ENCODE assay signal across 28 cellular contexts in the genomic region with DNA sequence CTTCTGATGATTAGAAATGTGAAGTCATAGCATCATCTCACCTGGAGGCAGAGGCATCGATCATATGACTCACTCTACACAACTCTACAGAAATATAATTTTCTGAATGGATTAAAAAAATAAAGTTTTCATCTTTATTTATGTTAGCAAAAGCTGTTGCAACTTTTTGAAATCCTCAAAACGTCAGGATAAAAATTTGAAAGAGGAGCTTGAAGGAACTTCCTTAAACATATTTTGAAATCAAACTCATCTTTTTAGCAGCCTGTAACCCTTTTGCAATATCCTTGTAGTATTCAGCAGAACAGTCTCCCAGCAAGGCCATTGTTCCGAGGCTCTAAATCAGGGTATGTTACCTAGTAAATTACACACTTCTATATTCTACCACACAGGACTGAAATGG.
"Had no signal": no experiment of that assay in that cellular context is flagged by ENCODE, and none has a peak within 500 bp of the region (broad histone marks: within the 10 kb centered on the region; RNA-seq: fewer than 3 reads in every experiment).

No MANE protein-coding gene starts in this region.

- H3K4me3 ChIP-seq: adrenal gland, body of pancreas, cardiac muscle cell, coronary artery, esophagus muscularis mucosa, gastrocnemius medialis, left lung, lower lobe of right lung, suprapubic skin, tibial artery, upper lobe of right lung had no signal

- H3K27me3 ChIP-seq: adrenal gland, body of pancreas, cardiac muscle cell, esophagus muscularis mucosa, gastrocnemius medialis, left lung, suprapubic skin, tibial artery, upper lobe of right lung had no signal

- H3K27ac ChIP-seq: adrenal gland, body of pancreas, cardiac muscle cell, coronary artery, esophagus muscularis mucosa, gastrocnemius medialis, left lung, lower lobe of right lung, suprapubic skin, tibial artery, upper lobe of right lung had no signal

- H3K36me3 Mint-ChIP-seq: activated naive CD8-positive, alpha-beta T cell; natural killer cell treated with Interleukin-12 subunit alpha and Interleukin-12 subunit beta and Interleukin-15 and Interleukin-18, amount 100 ng/mL, for 72 hours; stimulated activated naive B cell treated with anti-CD40 and anti-IgM and Interleukin-4, amounts not matched to agents 10 μg/mL and 1 μg/mL and 100 μg/mL, for 72 hours had no signal

- H3K9me3 ChIP-seq: adrenal gland, body of pancreas, esophagus muscularis mucosa, gastrocnemius medialis, left lung, lower lobe of right lung, suprapubic skin, tibial artery, upper lobe of right lung had no signal

- H3K27ac Mint-ChIP-seq: activated CD4-positive, alpha-beta memory T cell treated with anti-CD3 and anti-CD28 coated beads, Interleukin-2, amount 10 ng/mL, durations not matched to agents 7 days and 5 days; activated CD4-positive, alpha-beta T cell treated with anti-CD3 and anti-CD28 coated beads, Interleukin-2, amount 10 ng/mL, durations not matched to agents 7 days and 5 days; activated naive CD8-positive, alpha-beta T cell; activated T-helper 2 cell treated with anti-CD3 and anti-CD28 coated beads, Interferon-gamma antibody, Interleukin-2, Interleukin-4, amounts not matched to agents 10 μg/mL and 5 μg/mL and 100 μg/mL, durations not matched to agents 14 hours and 24 hours and 36 hours; natural killer cell treated with Interleukin-12 subunit alpha and Interleukin-12 subunit beta and Interleukin-15 and Interleukin-18, amount 100 ng/mL, for 72 hours; stimulated activated naive B cell treated with anti-CD40 and anti-IgM and Interleukin-4, amounts not matched to agents 10 μg/mL and 1 μg/mL and 100 μg/mL, for 72 hours; T-helper 17 cell had no signal

- H3K27me3 Mint-ChIP-seq: activated CD4-positive, alpha-beta memory T cell treated with anti-CD3 and anti-CD28 coated beads, Interleukin-2, amount 10 ng/mL, durations not matched to agents 7 days and 5 days; activated CD4-positive, alpha-beta T cell treated with anti-CD3 and anti-CD28 coated beads, Interleukin-2, amount 10 ng/mL, durations not matched to agents 7 days and 5 days; activated naive CD8-positive, alpha-beta T cell; natural killer cell treated with Interleukin-12 subunit alpha and Interleukin-12 subunit beta and Interleukin-15 and Interleukin-18, amount 100 ng/mL, for 72 hours; stimulated activated naive B cell treated with anti-CD40 and anti-IgM and Interleukin-4, amounts not matched to agents 10 μg/mL and 1 μg/mL and 100 μg/mL, for 72 hours; T-helper 17 cell had no signal

- H3K9me3 Mint-ChIP-seq: activated CD4-positive, alpha-beta T cell treated with anti-CD3 and anti-CD28 coated beads, Interleukin-2, amount 10 ng/mL, durations not matched to agents 7 days and 5 days; activated T-helper 2 cell treated with anti-CD3 and anti-CD28 coated beads, Interferon-gamma antibody, Interleukin-2, Interleukin-4, amounts not matched to agents 10 μg/mL and 5 μg/mL and 100 μg/mL, durations not matched to agents 14 hours and 24 hours and 36 hours; stimulated activated naive B cell treated with anti-CD40 and anti-IgM and Interleukin-4, amounts not matched to agents 10 μg/mL and 1 μg/mL and 100 μg/mL, for 72 hours had no signal

- ATAC-seq: body of pancreas; gastrocnemius medialis; left lung; lower lobe of right lung; natural killer cell treated with Interleukin-12 subunit alpha and Interleukin-12 subunit beta and Interleukin-15 and Interleukin-18, amount 100 ng/mL, for 72 hours; right cardiac atrium; stimulated activated naive B cell treated with anti-CD40 and anti-IgM and Interleukin-4, amounts not matched to agents 10 μg/mL and 1 μg/mL and 100 μg/mL, for 72 hours; T-helper 17 cell; upper lobe of right lung had no signal

- DNase-seq: activated CD4-positive, alpha-beta memory T cell treated with anti-CD3 and anti-CD28 coated beads, Interleukin-2, amount 10 ng/mL, durations not matched to agents 7 days and 5 days; activated CD4-positive, alpha-beta T cell treated with anti-CD3 and anti-CD28 coated beads, Interleukin-2, amount 10 ng/mL, durations not matched to agents 7 days and 5 days; activated CD4-positive, CD25-positive, alpha-beta regulatory T cell treated with anti-CD3 and anti-CD28 coated beads, Interleukin-2, amount 50 U/mL, for 72 hours; activated T-cell treated with anti-CD3 and anti-CD28 coated beads, Interleukin-2, amount 50 U/mL, for 48 hours; adrenal gland; aorta; body of pancreas; cerebellar nuclear complex; gastrocnemius medialis; glutamatergic neuron; left lung; lower lobe of right lung; mesendoderm; right cardiac atrium; stimulated activated CD4-positive, alpha-beta T cell treated with anti-CD3 and anti-CD28 coated beads, Interleukin-15, amount 100 ng/mL, for 24 hours; stimulated activated CD4-positive, alpha-beta T cell treated with anti-CD3 and anti-CD28 coated beads, Interleukin-2, amount 100 ng/mL, for 24 hours; stimulated activated naive B cell treated with anti-CD40 and anti-IgM and Interleukin-4, amounts not matched to agents 10 μg/mL and 1 μg/mL and 100 μg/mL, for 72 hours; T-helper 17 cell; T1000; tibial artery; upper lobe of right lung had no signal

- H3K36me3 ChIP-seq: adrenal gland, cardiac muscle cell, esophagus muscularis mucosa, gastrocnemius medialis, left lung, lower lobe of right lung, suprapubic skin, tibial artery, upper lobe of right lung had no signal

- H3K4me1 Mint-ChIP-seq: activated CD4-positive, alpha-beta memory T cell treated with anti-CD3 and anti-CD28 coated beads, Interleukin-2, amount 10 ng/mL, durations not matched to agents 7 days and 5 days; activated CD4-positive, alpha-beta T cell treated with anti-CD3 and anti-CD28 coated beads, Interleukin-2, amount 10 ng/mL, durations not matched to agents 7 days and 5 days; stimulated activated naive B cell treated with anti-CD40 and anti-IgM and Interleukin-4, amounts not matched to agents 10 μg/mL and 1 μg/mL and 100 μg/mL, for 72 hours; T-helper 17 cell had no signal

- H3K4me3 Mint-ChIP-seq: activated CD4-positive, alpha-beta memory T cell treated with anti-CD3 and anti-CD28 coated beads, Interleukin-2, amount 10 ng/mL, durations not matched to agents 7 days and 5 days; activated CD4-positive, alpha-beta T cell treated with anti-CD3 and anti-CD28 coated beads, Interleukin-2, amount 10 ng/mL, durations not matched to agents 7 days and 5 days; activated naive CD8-positive, alpha-beta T cell; natural killer cell treated with Interleukin-12 subunit alpha and Interleukin-12 subunit beta and Interleukin-15 and Interleukin-18, amount 100 ng/mL, for 72 hours; stimulated activated naive B cell treated with anti-CD40 and anti-IgM and Interleukin-4, amounts not matched to agents 10 μg/mL and 1 μg/mL and 100 μg/mL, for 72 hours; T-helper 17 cell had no signal
